11 cellular contexts compared by ENCODE assay signal in the genomic region with DNA sequence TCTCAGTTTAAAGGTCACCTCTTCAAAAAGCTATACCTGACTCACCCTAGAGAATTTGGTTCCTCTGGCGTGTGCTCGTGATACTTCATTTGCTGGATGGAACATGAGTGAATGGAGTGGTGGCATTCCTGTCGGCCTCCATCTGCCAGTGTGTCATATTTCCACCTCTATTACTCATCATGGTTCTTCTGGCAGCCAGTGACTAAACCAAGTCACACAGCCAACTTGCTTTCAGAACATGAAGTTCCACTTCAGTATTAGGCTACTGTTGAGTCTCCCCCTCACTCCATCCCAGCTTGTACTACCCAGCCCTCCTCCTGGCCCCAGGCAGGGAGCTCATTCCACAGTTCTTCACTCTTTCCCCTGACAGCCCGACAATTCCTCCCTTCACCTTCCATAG.
DNase-seq lines count a peak whose midpoint lies in the region; ATAC-seq and TF ChIP-seq lines count a peak whose summit lies in the region.
"Had no signal": no experiment of that assay in that cellular context is flagged by ENCODE, and none has a peak within 500 bp of the region (broad histone marks: within the 10 kb centered on the region; RNA-seq: fewer than 3 reads in every experiment).

No MANE protein-coding gene starts in this region.

- peaks cover 0 to 58% (median 47%) of the 10 kb centered on the region in 4 donors for H3K4me1 ChIP-seq in esophagus muscularis mucosa
- H3K4me1 ChIP-seq: SJCRH30 had no signal

- intact Hi-C loops in esophagus muscularis mucosa (cut with DNase I) (no loop called here), natural killer cell (cut with micrococcal nuclease) (no loop called here)

- no peak overlapping the region for H3K4me3 Mint-ChIP-seq in natural killer cell
- H3K4me3 Mint-ChIP-seq: memory B cell had no signal

- H3K9me3 ChIP-seq in esophagus muscularis mucosa = no peaks in the 10 kb centered on the region
- H3K9me3 ChIP-seq: SJCRH30 had no signal

- no peak for TF ChIP-seq POLR2A in esophagus muscularis mucosa (IDR thresholded peaks at IDR 0.05; ENCODE audit: low read depth)

- TF ChIP-seq EP300 in esophagus muscularis mucosa (IDR thresholded peaks at IDR 0.05) = peak; percentile 62

- peaks cover 4 to 5% of the 10 kb centered on the region in 2 donors for H3K27me3 Mint-ChIP-seq in natural killer cell (ENCODE audit: low read depth in 2 of 2)

- no peak overlapping the region for H3K27ac Mint-ChIP-seq in natural killer cell
- H3K27ac Mint-ChIP-seq: memory B cell had no signal

- no peaks in the 10 kb centered on the region for H3K36me3 Mint-ChIP-seq in natural killer cell
- H3K36me3 Mint-ChIP-seq: memory B cell had no signal

- peak overlapping the region; percentile 38 to 70 (median 56) for H3K27ac ChIP-seq in esophagus muscularis mucosa (replicated peaks in 1 of 4)
- H3K27ac ChIP-seq: SJCRH30 had no signal

- no peak for ATAC-seq in natural killer cell

- H3K27me3 ChIP-seq in esophagus muscularis mucosa = no peaks in the 10 kb centered on the region
- H3K27me3 ChIP-seq: SJCRH30 had no signal

- H3K36me3 ChIP-seq in esophagus muscularis mucosa = no peaks in the 10 kb centered on the region
- H3K36me3 ChIP-seq: SJCRH30 had no signal

- TF ChIP-seq CTCF in esophagus muscularis mucosa (IDR thresholded peaks at IDR 0.05) (no peak), retinal pigment epithelial cell (conservative IDR thresholded peaks at IDR 0.05; ENCODE audit: low read depth, low read length) (no peak), natural killer cell (IDR thresholded peaks at IDR 0.05) (no peak)

- WGBS in esophagus muscularis mucosa = 40% methylated on average over 4 of the region's 4 CpGs

- no peak overlapping the region for H3K4me3 ChIP-seq in esophagus muscularis mucosa
- no peak overlapping the region for H3K4me3 ChIP-seq in retinal pigment epithelial cell (ENCODE audit: low read length)
- H3K4me3 ChIP-seq: SJCRH30 had no signal

- H3K4me1 Mint-ChIP-seq in natural killer cell = no peaks in the 10 kb centered on the region

- DNase-seq in GM04503 (ENCODE audit: low read depth) (peak; percentile 75), NCI-H2171 treated with DMSO at 0.1 percent for 48 hours (lab: John Stamatoyannopoulos, UW) (peak; percentile 66), esophagus muscularis mucosa (ENCODE audit: extremely low spot score) (peak; percentile 91), retinal pigment epithelial cell (ENCODE audit: low read depth) (peak; percentile 25), NCI-H748 (lab: John Stamatoyannopoulos, UW; ENCODE audit: unreplicated experiment) (no peak), NCI-H187 (lab: John Stamatoyannopoulos, UW) (no peak), natural killer cell (no peak)
- DNase-seq: NCI-H2029; SJCRH30; stimulated activated CD4-positive, alpha-beta T cell treated with anti-CD3 and anti-CD28 coated beads, Interleukin-12 subunit alpha, Interleukin-12 subunit beta, amount 100 ng/mL, for 4 hours had no signal

- H3K9me3 Mint-ChIP-seq in natural killer cell = no peaks in the 10 kb centered on the region
- H3K9me3 Mint-ChIP-seq: memory B cell had no signal

Comparison
In these comparisons a context has a peak if more than half of its experiments do, and no peak if none do; other contexts are left out.
1. DNase-seq: peak in GM04503 (single experiment), NCI-H2171 treated with DMSO at 0.1 percent for 48 hours (single experiment), esophagus muscularis mucosa (single experiment) and retinal pigment epithelial cell (single experiment); none in NCI-H748 (single experiment), NCI-H187 (0 of 2) and natural killer cell (single experiment).